ENCODE assay signal across 1 cellular context in genomic region chr5:8070138-8070537, GRCh38.
TF ChIP-seq lines count a peak whose summit lies in the region.

No MANE protein-coding gene starts in this region.

TF ChIP-seq in K562, 482 proteins besides CTCF, POLR2A, EP300 and RAD21 (continued from another document):
- TF ChIP-seq, protein P1, sequence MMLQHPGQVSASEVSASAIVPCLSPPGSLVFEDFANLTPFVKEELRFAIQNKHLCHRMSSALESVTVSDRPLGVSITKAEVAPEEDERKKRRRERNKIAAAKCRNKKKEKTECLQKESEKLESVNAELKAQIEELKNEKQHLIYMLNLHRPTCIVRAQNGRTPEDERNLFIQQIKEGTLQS (IDR thresholded peaks at IDR 0.05) = peak; percentile 63
- TF ChIP-seq, protein P1 (CRISPR knock-in tag; conservative IDR thresholded peaks at IDR 0.05) = no peak
- TF ChIP-seq ATF7 (IDR thresholded peaks at IDR 0.05) = peak; percentile 67
- no peak for TF ChIP-seq HNRNPH1 (optimal IDR thresholded peaks at IDR 0.05; ENCODE audit: low read depth, low read length)
- TF ChIP-seq HLTF (IDR thresholded peaks at IDR 0.05) = no peak
- no peak for TF ChIP-seq ZNF436 (CRISPR knock-in tag; IDR thresholded peaks at IDR 0.05)
- TF ChIP-seq, protein P2, sequence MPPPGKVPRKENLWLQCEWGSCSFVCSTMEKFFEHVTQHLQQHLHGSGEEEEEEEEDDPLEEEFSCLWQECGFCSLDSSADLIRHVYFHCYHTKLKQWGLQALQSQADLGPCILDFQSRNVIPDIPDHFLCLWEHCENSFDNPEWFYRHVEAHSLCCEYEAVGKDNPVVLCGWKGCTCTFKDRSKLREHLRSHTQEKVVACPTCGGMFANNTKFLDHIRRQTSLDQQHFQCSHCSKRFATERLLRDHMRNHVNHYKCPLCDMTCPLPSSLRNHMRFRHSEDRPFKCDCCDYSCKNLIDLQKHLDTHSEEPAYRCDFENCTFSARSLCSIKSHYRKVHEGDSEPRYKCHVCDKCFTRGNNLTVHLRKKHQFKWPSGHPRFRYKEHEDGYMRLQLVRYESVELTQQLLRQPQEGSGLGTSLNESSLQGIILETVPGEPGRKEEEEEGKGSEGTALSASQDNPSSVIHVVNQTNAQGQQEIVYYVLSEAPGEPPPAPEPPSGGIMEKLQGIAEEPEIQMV (tag; conservative IDR thresholded peaks at IDR 0.05; ENCODE audit: low read depth) = no peak
- 0 out of 2 replicates have a peak, but pooled peaks have one; percentile 22 for TF ChIP-seq ATF1 (CRISPR knock-in tag; IDR thresholded peaks at IDR 0.05)
- peak; percentile 65 for TF ChIP-seq ATF1 (tag; IDR thresholded peaks at IDR 0.05)
- TF ChIP-seq SPI1 (IDR thresholded peaks at IDR 0.05; ENCODE audit: borderline replicate concordance, low read depth, low read length) = peak; percentile 55; the same call in 1 of the 2 replicates
